In the genomic region with DNA sequence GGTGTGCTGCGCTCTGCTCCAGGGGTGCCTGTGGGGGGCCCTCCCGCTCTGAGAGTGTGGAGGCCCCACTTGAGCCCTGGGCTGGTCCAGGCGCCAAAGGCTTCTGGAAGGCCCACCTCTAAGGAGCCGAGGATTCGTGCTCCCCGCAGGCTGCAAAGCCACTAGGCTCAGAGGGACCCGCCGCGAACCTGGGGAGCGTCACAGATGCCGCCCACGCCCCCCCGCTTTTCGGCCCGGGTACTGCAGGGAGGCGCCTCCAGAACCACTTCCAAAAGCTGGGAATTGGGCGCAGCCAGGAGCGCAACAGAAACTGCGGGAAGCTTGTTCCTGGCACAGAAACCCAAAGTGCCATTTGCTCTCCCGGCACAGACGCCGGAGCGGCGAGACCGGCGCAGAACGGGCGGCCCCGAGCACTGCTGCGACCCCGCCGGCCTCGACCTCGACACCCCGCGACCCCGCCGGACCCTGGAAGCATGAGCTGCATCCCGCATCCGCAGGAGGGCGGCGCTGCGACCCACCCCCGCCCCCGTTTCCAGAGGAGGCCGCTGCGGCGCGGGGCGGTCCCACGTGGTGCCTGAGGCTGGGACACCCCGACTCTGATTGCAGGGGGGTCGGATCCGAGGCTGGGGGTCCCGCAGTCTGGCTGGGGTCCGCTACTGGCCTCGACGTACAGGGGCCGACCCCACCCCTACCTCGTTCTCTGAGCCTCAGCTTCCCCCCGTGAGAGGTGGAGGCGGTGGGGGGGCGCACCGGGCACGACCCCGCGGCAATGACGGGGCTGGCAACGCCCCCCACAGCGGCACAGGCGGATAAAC, we compare ENCODE assay signal across 10 cellular contexts. TPM values are rescaled to one million over a fixed set of nuclear protein-coding genes. Genes with fewer than 3 reads are reported as not detected.
DNase-seq lines count a peak whose midpoint lies in the region; ATAC-seq and TF ChIP-seq lines count a peak whose summit lies in the region.
"Had no signal": no experiment of that assay in that cellular context is flagged by ENCODE, and none has a peak within 500 bp of the region (broad histone marks: within the 10 kb centered on the region; RNA-seq: fewer than 3 reads in every experiment).

No MANE protein-coding gene starts in this region.

- no peaks in the 10 kb centered on the region for H3K36me3 Mint-ChIP-seq in activated CD4-positive, alpha-beta memory T cell treated with anti-CD3 and anti-CD28 coated beads for 36 hours
- no peaks in the 10 kb centered on the region for H3K36me3 Mint-ChIP-seq in activated CD4-positive, alpha-beta memory T cell treated with anti-CD3 and anti-CD28 coated beads, Interleukin-2, amount 10 ng/mL, durations not matched to agents 7 days and 5 days (ENCODE audit: low read depth)

- no peaks in the 10 kb centered on the region for H3K9me2 ChIP-seq in OCI-LY1 (ENCODE audit: low read depth, low read length)

- TF ChIP-seq CTCF in OCI-LY1 (IDR thresholded peaks at IDR 0.05; ENCODE audit: low read length) = no peak
- TF ChIP-seq CTCF in uterus (IDR thresholded peaks at IDR 0.05) = no peak

- no peaks in the 10 kb centered on the region for H3K9me3 Mint-ChIP-seq in activated CD4-positive, alpha-beta memory T cell treated with anti-CD3 and anti-CD28 coated beads for 36 hours
- no peaks in the 10 kb centered on the region for H3K9me3 Mint-ChIP-seq in activated CD4-positive, alpha-beta memory T cell treated with anti-CD3 and anti-CD28 coated beads, Interleukin-2, amount 10 ng/mL, durations not matched to agents 7 days and 5 days

- TF ChIP-seq POLR2A in uterus (IDR thresholded peaks at IDR 0.05) = no peak

- CTCF ChIA-PET in activated CD4-positive, alpha-beta memory T cell treated with anti-CD3 and anti-CD28 coated beads for 36 hours (lab: Charles Lee) = interaction anchor here (1.2 kb wide), 1 partner anchor 29 kb away, joined by 4 read pairs; no protein-coding TSS in a partner anchor
- CTCF ChIA-PET in activated CD4-positive, alpha-beta memory T cell treated with anti-CD3 and anti-CD28 coated beads, Interleukin-2, amount 10 ng/mL, durations not matched to agents 7 days and 5 days (lab: Charles Lee) = interaction anchor here (0.9 kb wide), 1 partner anchor 20 kb away, joined by 3 read pairs; no protein-coding TSS in a partner anchor

- H3K9me3 ChIP-seq in OCI-LY1 (ENCODE audit: low read length) (no peaks in the 10 kb centered on the region), skeletal muscle satellite cell (replicated peaks; ENCODE audit: low read length) (no peaks in the 10 kb centered on the region), uterus (no peaks in the 10 kb centered on the region)
- H3K9me3 ChIP-seq: neutrophil had no signal

- H3K27ac ChIP-seq in OCI-LY1 (ENCODE audit: low read depth, low read length, poor library complexity, severe bottlenecking) (peak overlapping the region; percentile 74), uterus (no peak overlapping the region)
- H3K27ac ChIP-seq: neutrophil had no signal

- POLR2A ChIA-PET in activated CD4-positive, alpha-beta memory T cell treated with anti-CD3 and anti-CD28 coated beads for 36 hours (lab: Charles Lee) = interaction anchor here (1.0 to 1.7 kb wide), 2 partner anchors 13 to 18 kb away, joined by 4 to 6 read pairs; no protein-coding TSS in a partner anchor
- POLR2A ChIA-PET in activated CD4-positive, alpha-beta memory T cell treated with anti-CD3 and anti-CD28 coated beads, Interleukin-2, amount 10 ng/mL, durations not matched to agents 7 days and 5 days (lab: Charles Lee) = interaction anchor here (1.2 to 2.4 kb wide), 2 partner anchors 13 kb away, joined by 3 to 24 read pairs; no protein-coding TSS in a partner anchor

- H2AFZ ChIP-seq in OCI-LY1 (ENCODE audit: low read length) = no peak overlapping the region

- no peak overlapping the region for H3K27ac Mint-ChIP-seq in activated CD4-positive, alpha-beta memory T cell treated with anti-CD3 and anti-CD28 coated beads for 36 hours
- H3K27ac Mint-ChIP-seq in activated CD4-positive, alpha-beta memory T cell treated with anti-CD3 and anti-CD28 coated beads, Interleukin-2, amount 10 ng/mL, durations not matched to agents 7 days and 5 days = no peak overlapping the region

- no peaks in the 10 kb centered on the region for H3F3A ChIP-seq in OCI-LY1 (ENCODE audit: insufficient read depth, low read length)

- no peaks in the 10 kb centered on the region for H3K79me2 ChIP-seq in OCI-LY1 (ENCODE audit: insufficient read depth, low read length)

- H3K4me1 Mint-ChIP-seq in activated CD4-positive, alpha-beta memory T cell treated with anti-CD3 and anti-CD28 coated beads for 36 hours (ENCODE audit: low read depth) = peaks cover 36% of the 10 kb centered on the region
- H3K4me1 Mint-ChIP-seq in activated CD4-positive, alpha-beta memory T cell treated with anti-CD3 and anti-CD28 coated beads, Interleukin-2, amount 10 ng/mL, durations not matched to agents 7 days and 5 days = peaks cover 39% of the 10 kb centered on the region

- H3K4me1 ChIP-seq in OCI-LY1 (ENCODE audit: insufficient read depth, low read length, severe bottlenecking) (peaks cover 39% of the 10 kb centered on the region), skeletal muscle satellite cell (ENCODE audit: control insufficient read depth, insufficient read depth, low read length) (peaks cover 5% of the 10 kb centered on the region), uterus (peaks cover 0 to 21% of the 10 kb centered on the region in 2 donors)

- H3K9ac ChIP-seq in OCI-LY1 (ENCODE audit: low read length) = peak overlapping the region; percentile 29; the same call in 1 of the 2 replicates
- H3K9ac ChIP-seq in skeletal muscle satellite cell (ENCODE audit: low read depth, low read length) = no peak overlapping the region

- H3K27me3 Mint-ChIP-seq in activated CD4-positive, alpha-beta memory T cell treated with anti-CD3 and anti-CD28 coated beads for 36 hours = peaks cover 26% of the 10 kb centered on the region
- H3K27me3 Mint-ChIP-seq in activated CD4-positive, alpha-beta memory T cell treated with anti-CD3 and anti-CD28 coated beads, Interleukin-2, amount 10 ng/mL, durations not matched to agents 7 days and 5 days = peaks cover 36% of the 10 kb centered on the region

- ATAC-seq in HG03025 (IDR thresholded peaks at IDR 0.05; ENCODE audit: low FRiP score, unreplicated experiment) = no peak

- H3K4me2 ChIP-seq in OCI-LY1 (ENCODE audit: low read length) (peak overlapping the region; percentile 54), skeletal muscle satellite cell (ENCODE audit: low read length) (peak overlapping the region; percentile 58)

- no peaks in the 10 kb centered on the region for H4K20me1 ChIP-seq in OCI-LY1 (ENCODE audit: insufficient read depth, low read length)

- H3K36me3 ChIP-seq in OCI-LY1 (ENCODE audit: insufficient read depth, low read length) (no peaks in the 10 kb centered on the region), skeletal muscle satellite cell (ENCODE audit: insufficient read depth, low read length) (no peaks in the 10 kb centered on the region), uterus (no peaks in the 10 kb centered on the region)
- H3K36me3 ChIP-seq: neutrophil had no signal

- H3K4me3 Mint-ChIP-seq in activated CD4-positive, alpha-beta memory T cell treated with anti-CD3 and anti-CD28 coated beads for 36 hours = peak overlapping the region; percentile 12
- no peak overlapping the region for H3K4me3 Mint-ChIP-seq in activated CD4-positive, alpha-beta memory T cell treated with anti-CD3 and anti-CD28 coated beads, Interleukin-2, amount 10 ng/mL, durations not matched to agents 7 days and 5 days

- no peak for DNase-seq in activated CD4-positive, alpha-beta memory T cell treated with anti-CD3 and anti-CD28 coated beads for 36 hours
- DNase-seq in activated CD4-positive, alpha-beta memory T cell treated with anti-CD3 and anti-CD28 coated beads, Interleukin-2, amount 10 ng/mL, durations not matched to agents 7 days and 5 days = no peak
- DNase-seq in head of caudate nucleus (peak in 29 of 42 donors; percentile 37 to 81 (median 60)), uterus (no peak), OCI-M2 (lab: John Stamatoyannopoulos, UW; ENCODE audit: unreplicated experiment) (no peak)
- DNase-seq: NCI-H510A had no signal

- H3K27me3 ChIP-seq in OCI-LY1 (ENCODE audit: insufficient read depth, low read length) (no peaks in the 10 kb centered on the region), skeletal muscle satellite cell (ENCODE audit: control insufficient read depth, insufficient read depth, low read length) (peaks cover 65% of the 10 kb centered on the region), uterus (peaks cover 20 to 26% of the 10 kb centered on the region in 2 donors)

- intact Hi-C loops in activated CD4-positive, alpha-beta memory T cell treated with anti-CD3 and anti-CD28 coated beads for 36 hours (cut with micrococcal nuclease) = no loop called here
- intact Hi-C loops in head of caudate nucleus (cut with DNase I) = no loop called here
- intact Hi-C loops in uterus (cut with DNase I; ENCODE audit: low total_unique reads) = no loop called here

- H3K4me3 ChIP-seq in OCI-LY1 (ENCODE audit: low read depth, low read length, poor library complexity, severe bottlenecking) = peak overlapping the region; percentile 44
- no peak overlapping the region for H3K4me3 ChIP-seq in skeletal muscle satellite cell (ENCODE audit: low read length)
- H3K4me3 ChIP-seq in uterus = no peak overlapping the region

RNA-seq across cellular contexts. Expression of gene CPLX1, which starts 30.8 kb away (rescaled TPM):
- total RNA-seq in activated CD4-positive, alpha-beta memory T cell treated with anti-CD3 and anti-CD28 coated beads for 36 hours = under 1 TPM; 0.43 to 0.61 TPM
- total RNA-seq in activated CD4-positive, alpha-beta memory T cell treated with anti-CD3 and anti-CD28 coated beads, Interleukin-2, amount 10 ng/mL, durations not matched to agents 7 days and 5 days = 1 to 10 TPM; 2.5 to 3.0 TPM
- 0.22 TPM in 1 of 2 replicates, not detected in the other for total RNA-seq in skeletal muscle satellite cell (2012; rRNA removed)
- total RNA-seq in uterus = 10 to 100 TPM in 1 of 4 donors, 1 to 10 TPM in 1, under 1 TPM in 2; 0.14 to 15.1 (median 2.0) TPM

Comparison
In these comparisons a context has a peak if more than half of its experiments do, and no peak if none do; other contexts are left out.
1. DNase-seq: peak in head of caudate nucleus (29 of 42); none in activated CD4-positive, alpha-beta memory T cell treated with anti-CD3 and anti-CD28 coated beads for 36 hours (single experiment), activated CD4-positive, alpha-beta memory T cell treated with anti-CD3 and anti-CD28 coated beads, Interleukin-2, amount 10 ng/mL, durations not matched to agents 7 days and 5 days (single experiment), uterus (0 of 2) and OCI-M2 (single experiment).